22 cellular contexts compared by ENCODE assay signal in genomic region chr11:78460468-78460867, GRCh38. TPM values are rescaled to one million over a fixed set of nuclear protein-coding genes. Genes with fewer than 3 reads are reported as not detected.
DNase-seq lines count a peak whose midpoint lies in the region; ATAC-seq and TF ChIP-seq lines count a peak whose summit lies in the region.
"Had no signal": no experiment of that assay in that cellular context is flagged by ENCODE, and none has a peak within 500 bp of the region (broad histone marks: within the 10 kb centered on the region; RNA-seq: fewer than 3 reads in every experiment).

No MANE protein-coding gene starts in this region.

- peaks cover 4% of the 10 kb centered on the region for H3K4me1 Mint-ChIP-seq in activated T-helper 17 cell treated with anti-CD3 and anti-CD28 coated beads, Interleukin-2, amount 50 U/mL, for 72 hours

- no peaks in the 10 kb centered on the region for H3K9me3 ChIP-seq in esophagus squamous epithelium
- H3K9me3 ChIP-seq: right atrium auricular region, upper lobe of right lung had no signal

- H3K9me3 Mint-ChIP-seq in activated T-helper 17 cell treated with anti-CD3 and anti-CD28 coated beads, Interleukin-2, amount 50 U/mL, for 72 hours, result no peaks in the 10 kb centered on the region
- H3K9me3 Mint-ChIP-seq: natural killer cell treated with Interleukin-12 subunit alpha and Interleukin-12 subunit beta and Interleukin-15 and Interleukin-18, amount 100 ng/mL, for 72 hours; stimulated activated effector memory CD8-positive, alpha-beta T cell treated with anti-CD3 and anti-CD28 coated beads, Interleukin-12 subunit alpha, Interleukin-12 subunit beta, amount 100 ng/mL, for 72 hours had no signal

- peak; percentile 38 for ATAC-seq in HG03095 (IDR thresholded peaks at IDR 0.05; ENCODE audit: unreplicated experiment)
- peak; percentile 30 for ATAC-seq in activated T-helper 17 cell treated with anti-CD3 and anti-CD28 coated beads, Interleukin-2, amount 50 U/mL, for 72 hours (replicated peaks)
- ATAC-seq: activated CD8-positive, alpha-beta memory T cell treated with anti-CD3 and anti-CD28 coated beads, Interleukin-2, amount 10 ng/mL, durations not matched to agents 7 days and 5 days; HepG2; left ventricle myocardium superior; natural killer cell treated with Interleukin-12 subunit alpha and Interleukin-12 subunit beta and Interleukin-15 and Interleukin-18, amount 100 ng/mL, for 72 hours; stimulated activated effector memory CD8-positive, alpha-beta T cell treated with anti-CD3 and anti-CD28 coated beads, Interleukin-12 subunit alpha, Interleukin-12 subunit beta, amount 100 ng/mL, for 72 hours; upper lobe of right lung had no signal

- TF ChIP-seq CTCF in esophagus squamous epithelium (IDR thresholded peaks at IDR 0.05), result no peak

- H3K4me3 Mint-ChIP-seq in activated T-helper 17 cell treated with anti-CD3 and anti-CD28 coated beads, Interleukin-2, amount 50 U/mL, for 72 hours, result no peak overlapping the region
- H3K4me3 Mint-ChIP-seq: activated CD8-positive, alpha-beta memory T cell treated with anti-CD3 and anti-CD28 coated beads, Interleukin-2, amount 10 ng/mL, durations not matched to agents 7 days and 5 days; natural killer cell treated with Interleukin-12 subunit alpha and Interleukin-12 subunit beta and Interleukin-15 and Interleukin-18, amount 100 ng/mL, for 72 hours; stimulated activated effector memory CD8-positive, alpha-beta T cell treated with anti-CD3 and anti-CD28 coated beads, Interleukin-12 subunit alpha, Interleukin-12 subunit beta, amount 100 ng/mL, for 72 hours had no signal

- H3K36me3 Mint-ChIP-seq in activated T-helper 17 cell treated with anti-CD3 and anti-CD28 coated beads, Interleukin-2, amount 50 U/mL, for 72 hours (ENCODE audit: low read depth), result peaks cover 63% of the 10 kb centered on the region

- DNase-seq in GM04503 (ENCODE audit: low read depth), result peak; percentile 7
- peak; percentile 66 for DNase-seq in iris pigment epithelial cell (ENCODE audit: low read depth)
- DNase-seq in posterior cingulate gyrus, result no peak
- DNase-seq in esophagus squamous epithelium (lab: John Stamatoyannopoulos, UW), result no peak
- no peak for DNase-seq in DMS114 treated with DMSO at 0.1 percent for 48 hours (lab: John Stamatoyannopoulos, UW; ENCODE audit: unreplicated experiment)
- DNase-seq in NCI-H1436 (lab: John Stamatoyannopoulos, UW), result no peak
- DNase-seq: activated CD8-positive, alpha-beta memory T cell treated with anti-CD3 and anti-CD28 coated beads, Interleukin-2, amount 10 ng/mL, durations not matched to agents 7 days and 5 days; activated naive CD4-positive, alpha-beta T cell treated with anti-CD3 and anti-CD28 coated beads, Interleukin-2, amount 50 U/mL, for 16 hours; cerebellar nuclear complex; DND-41; erythroblast; left ventricle myocardium superior; NCI-H2227 treated with DMSO at 0.1 percent for 48 hours; stimulated activated CD4-positive, alpha-beta T cell treated with anti-CD3 and anti-CD28 coated beads, Interleukin-4, amount 100 ng/mL, for 4 hours; upper lobe of right lung had no signal

- no peaks in the 10 kb centered on the region for H3K4me1 ChIP-seq in esophagus squamous epithelium
- H3K4me1 ChIP-seq: right atrium auricular region, upper lobe of right lung had no signal

- peak overlapping the region; percentile 4 for H3K27ac Mint-ChIP-seq in activated T-helper 17 cell treated with anti-CD3 and anti-CD28 coated beads, Interleukin-2, amount 50 U/mL, for 72 hours
- H3K27ac Mint-ChIP-seq: activated CD8-positive, alpha-beta memory T cell treated with anti-CD3 and anti-CD28 coated beads, Interleukin-2, amount 10 ng/mL, durations not matched to agents 7 days and 5 days; natural killer cell treated with Interleukin-12 subunit alpha and Interleukin-12 subunit beta and Interleukin-15 and Interleukin-18, amount 100 ng/mL, for 72 hours; stimulated activated effector memory CD8-positive, alpha-beta T cell treated with anti-CD3 and anti-CD28 coated beads, Interleukin-12 subunit alpha, Interleukin-12 subunit beta, amount 100 ng/mL, for 72 hours had no signal

- H3K27me3 Mint-ChIP-seq in activated T-helper 17 cell treated with anti-CD3 and anti-CD28 coated beads, Interleukin-2, amount 50 U/mL, for 72 hours, result no peaks in the 10 kb centered on the region
- H3K27me3 Mint-ChIP-seq: activated CD8-positive, alpha-beta memory T cell treated with anti-CD3 and anti-CD28 coated beads, Interleukin-2, amount 10 ng/mL, durations not matched to agents 7 days and 5 days; natural killer cell treated with Interleukin-12 subunit alpha and Interleukin-12 subunit beta and Interleukin-15 and Interleukin-18, amount 100 ng/mL, for 72 hours had no signal

- intact Hi-C loops in posterior cingulate gyrus (cut with DNase I) (no loop called here), esophagus squamous epithelium (cut with DNase I) (no loop called here)

- no peak overlapping the region for H3K4me3 ChIP-seq in esophagus squamous epithelium
- H3K4me3 ChIP-seq: right atrium auricular region, upper lobe of right lung had no signal

- WGBS in esophagus squamous epithelium, 2 donors, result 88 to 98% methylated on average over 1 of the region's 1 CpG

- peaks cover 0 to 74% (median 0%) of the 10 kb centered on the region in 3 donors for H3K36me3 ChIP-seq in esophagus squamous epithelium

- no peak for TF ChIP-seq POLR2A in esophagus squamous epithelium (IDR thresholded peaks at IDR 0.05)

- H3K27ac ChIP-seq in esophagus squamous epithelium, result no peak overlapping the region
- H3K27ac ChIP-seq: right atrium auricular region, upper lobe of right lung, VCaP had no signal

- H3K27me3 ChIP-seq in esophagus squamous epithelium, result no peaks in the 10 kb centered on the region
- H3K27me3 ChIP-seq: right atrium auricular region, upper lobe of right lung had no signal

RNA-seq across cellular contexts. Expression of gene GAB2, which starts 42.8 kb away (rescaled TPM):
- 10 to 100 TPM in 1 of 2 donors, 1 to 10 TPM in 1; 6.5 to 11.4 TPM for total RNA-seq in activated T-helper 17 cell treated with anti-CD3 and anti-CD28 coated beads, Interleukin-2, amount 50 U/mL, for 72 hours
- total RNA-seq in esophagus squamous epithelium, result 10 to 100 TPM in 2 of 4 donors, 1 to 10 TPM in 2; 4.6 to 23.7 (median 11.2) TPM

Comparison
In these comparisons a context has a peak if more than half of its experiments do, and no peak if none do; other contexts are left out.
1. DNase-seq: peak in GM04503 (single experiment) and iris pigment epithelial cell (single experiment); none in posterior cingulate gyrus (0 of 10), esophagus squamous epithelium (single experiment), DMS114 treated with DMSO at 0.1 percent for 48 hours (single experiment) and NCI-H1436 (single experiment).